Comparison of ENCODE assay signal across 1 cellular context in the genomic region with DNA sequence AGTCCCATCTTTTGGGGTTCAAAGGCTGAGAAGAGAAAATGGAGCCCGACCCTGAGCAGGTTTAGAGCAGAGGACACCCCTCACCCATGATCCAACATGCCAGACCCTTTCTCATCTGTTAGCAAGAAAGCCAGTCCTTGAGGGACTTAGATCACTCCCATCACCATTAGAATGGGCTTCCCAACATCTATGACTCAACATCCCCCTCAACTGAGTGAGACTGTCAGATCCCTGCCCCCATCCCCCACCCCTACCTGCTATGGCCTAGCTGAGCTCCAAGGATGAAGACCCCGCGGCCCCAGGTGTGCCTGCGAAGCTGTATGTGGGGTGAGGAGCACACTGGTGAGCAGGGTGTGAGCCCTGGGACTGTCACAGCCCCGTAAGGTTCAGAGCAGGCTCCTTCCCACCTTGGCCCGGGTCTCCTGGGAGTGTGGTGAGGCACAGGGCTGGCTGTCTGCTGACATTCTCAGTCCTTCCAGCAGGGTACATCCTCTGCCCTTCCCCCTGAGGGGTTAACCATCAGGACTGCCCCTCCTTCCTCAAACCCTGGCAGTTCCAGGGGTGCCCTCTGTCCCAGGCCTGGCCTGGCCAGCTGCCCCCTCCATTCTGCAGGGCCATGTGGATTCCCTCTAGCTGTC.
TF ChIP-seq lines count a peak whose summit lies in the region.

No MANE protein-coding gene starts in this region.

TF ChIP-seq in GM23338, 12 proteins besides CTCF, POLR2A, EP300 and RAD21:
- TF ChIP-seq STAT1 (IDR thresholded peaks at IDR 0.05; ENCODE audit: unreplicated experiment) (no peak), JUNB (IDR thresholded peaks at IDR 0.05; ENCODE audit: unreplicated experiment) (no peak), EZH2 (IDR thresholded peaks at IDR 0.05; ENCODE audit: low read depth, unreplicated experiment) (no peak), ZNF114 (CRISPR knock-in tag; IDR thresholded peaks at IDR 0.05) (no peak), POLR2AphosphoS5 (IDR thresholded peaks at IDR 0.05; ENCODE audit: low read depth) (no peak), EZH2phosphoT487 (IDR thresholded peaks at IDR 0.05; ENCODE audit: unreplicated experiment) (no peak), NANOG (IDR thresholded peaks at IDR 0.05; ENCODE audit: borderline replicate concordance) (no peak)
- TF ChIP-seq, protein P1, sequence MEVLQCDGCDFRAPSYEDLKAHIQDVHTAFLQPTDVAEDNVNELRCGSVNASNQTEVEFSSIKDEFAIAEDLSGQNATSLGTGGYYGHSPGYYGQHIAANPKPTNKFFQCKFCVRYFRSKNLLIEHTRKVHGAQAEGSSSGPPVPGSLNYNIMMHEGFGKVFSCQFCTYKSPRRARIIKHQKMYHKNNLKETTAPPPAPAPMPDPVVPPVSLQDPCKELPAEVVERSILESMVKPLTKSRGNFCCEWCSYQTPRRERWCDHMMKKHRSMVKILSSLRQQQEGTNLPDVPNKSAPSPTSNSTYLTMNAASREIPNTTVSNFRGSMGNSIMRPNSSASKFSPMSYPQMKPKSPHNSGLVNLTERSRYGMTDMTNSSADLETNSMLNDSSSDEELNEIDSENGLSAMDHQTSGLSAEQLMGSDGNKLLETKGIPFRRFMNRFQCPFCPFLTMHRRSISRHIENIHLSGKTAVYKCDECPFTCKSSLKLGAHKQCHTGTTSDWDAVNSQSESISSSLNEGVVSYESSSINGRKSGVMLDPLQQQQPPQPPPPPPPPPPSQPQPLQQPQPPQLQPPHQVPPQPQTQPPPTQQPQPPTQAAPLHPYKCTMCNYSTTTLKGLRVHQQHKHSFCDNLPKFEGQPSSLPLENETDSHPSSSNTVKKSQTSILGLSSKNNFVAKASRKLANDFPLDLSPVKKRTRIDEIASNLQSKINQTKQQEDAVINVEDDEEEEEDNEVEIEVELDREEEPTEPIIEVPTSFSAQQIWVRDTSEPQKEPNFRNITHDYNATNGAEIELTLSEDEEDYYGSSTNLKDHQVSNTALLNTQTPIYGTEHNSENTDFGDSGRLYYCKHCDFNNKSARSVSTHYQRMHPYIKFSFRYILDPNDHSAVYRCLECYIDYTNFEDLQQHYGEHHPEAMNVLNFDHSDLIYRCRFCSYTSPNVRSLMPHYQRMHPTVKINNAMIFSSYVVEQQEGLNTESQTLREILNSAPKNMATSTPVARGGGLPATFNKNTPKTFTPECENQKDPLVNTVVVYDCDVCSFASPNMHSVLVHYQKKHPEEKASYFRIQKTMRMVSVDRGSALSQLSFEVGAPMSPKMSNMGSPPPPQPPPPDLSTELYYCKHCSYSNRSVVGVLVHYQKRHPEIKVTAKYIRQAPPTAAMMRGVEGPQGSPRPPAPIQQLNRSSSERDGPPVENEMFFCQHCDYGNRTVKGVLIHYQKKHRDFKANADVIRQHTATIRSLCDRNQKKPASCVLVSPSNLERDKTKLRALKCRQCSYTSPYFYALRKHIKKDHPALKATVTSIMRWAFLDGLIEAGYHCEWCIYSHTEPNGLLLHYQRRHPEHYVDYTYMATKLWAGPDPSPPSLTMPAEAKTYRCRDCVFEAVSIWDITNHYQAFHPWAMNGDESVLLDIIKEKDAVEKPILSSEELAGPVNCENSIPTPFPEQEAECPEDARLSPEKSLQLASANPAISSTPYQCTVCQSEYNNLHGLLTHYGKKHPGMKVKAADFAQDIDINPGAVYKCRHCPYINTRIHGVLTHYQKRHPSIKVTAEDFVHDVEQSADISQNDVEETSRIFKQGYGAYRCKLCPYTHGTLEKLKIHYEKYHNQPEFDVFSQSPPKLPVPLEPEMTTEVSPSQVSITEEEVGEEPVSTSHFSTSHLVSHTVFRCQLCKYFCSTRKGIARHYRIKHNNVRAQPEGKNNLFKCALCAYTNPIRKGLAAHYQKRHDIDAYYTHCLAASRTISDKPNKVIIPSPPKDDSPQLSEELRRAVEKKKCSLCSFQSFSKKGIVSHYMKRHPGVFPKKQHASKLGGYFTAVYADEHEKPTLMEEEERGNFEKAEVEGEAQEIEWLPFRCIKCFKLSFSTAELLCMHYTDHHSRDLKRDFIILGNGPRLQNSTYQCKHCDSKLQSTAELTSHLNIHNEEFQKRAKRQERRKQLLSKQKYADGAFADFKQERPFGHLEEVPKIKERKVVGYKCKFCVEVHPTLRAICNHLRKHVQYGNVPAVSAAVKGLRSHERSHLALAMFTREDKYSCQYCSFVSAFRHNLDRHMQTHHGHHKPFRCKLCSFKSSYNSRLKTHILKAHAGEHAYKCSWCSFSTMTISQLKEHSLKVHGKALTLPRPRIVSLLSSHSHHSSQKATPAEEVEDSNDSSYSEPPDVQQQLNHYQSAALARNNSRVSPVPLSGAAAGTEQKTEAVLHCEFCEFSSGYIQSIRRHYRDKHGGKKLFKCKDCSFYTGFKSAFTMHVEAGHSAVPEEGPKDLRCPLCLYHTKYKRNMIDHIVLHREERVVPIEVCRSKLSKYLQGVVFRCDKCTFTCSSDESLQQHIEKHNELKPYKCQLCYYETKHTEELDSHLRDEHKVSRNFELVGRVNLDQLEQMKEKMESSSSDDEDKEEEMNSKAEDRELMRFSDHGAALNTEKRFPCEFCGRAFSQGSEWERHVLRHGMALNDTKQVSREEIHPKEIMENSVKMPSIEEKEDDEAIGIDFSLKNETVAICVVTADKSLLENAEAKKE (CRISPR knock-in tag; IDR thresholded peaks at IDR 0.05), result no peak
- TF ChIP-seq, protein P2, sequence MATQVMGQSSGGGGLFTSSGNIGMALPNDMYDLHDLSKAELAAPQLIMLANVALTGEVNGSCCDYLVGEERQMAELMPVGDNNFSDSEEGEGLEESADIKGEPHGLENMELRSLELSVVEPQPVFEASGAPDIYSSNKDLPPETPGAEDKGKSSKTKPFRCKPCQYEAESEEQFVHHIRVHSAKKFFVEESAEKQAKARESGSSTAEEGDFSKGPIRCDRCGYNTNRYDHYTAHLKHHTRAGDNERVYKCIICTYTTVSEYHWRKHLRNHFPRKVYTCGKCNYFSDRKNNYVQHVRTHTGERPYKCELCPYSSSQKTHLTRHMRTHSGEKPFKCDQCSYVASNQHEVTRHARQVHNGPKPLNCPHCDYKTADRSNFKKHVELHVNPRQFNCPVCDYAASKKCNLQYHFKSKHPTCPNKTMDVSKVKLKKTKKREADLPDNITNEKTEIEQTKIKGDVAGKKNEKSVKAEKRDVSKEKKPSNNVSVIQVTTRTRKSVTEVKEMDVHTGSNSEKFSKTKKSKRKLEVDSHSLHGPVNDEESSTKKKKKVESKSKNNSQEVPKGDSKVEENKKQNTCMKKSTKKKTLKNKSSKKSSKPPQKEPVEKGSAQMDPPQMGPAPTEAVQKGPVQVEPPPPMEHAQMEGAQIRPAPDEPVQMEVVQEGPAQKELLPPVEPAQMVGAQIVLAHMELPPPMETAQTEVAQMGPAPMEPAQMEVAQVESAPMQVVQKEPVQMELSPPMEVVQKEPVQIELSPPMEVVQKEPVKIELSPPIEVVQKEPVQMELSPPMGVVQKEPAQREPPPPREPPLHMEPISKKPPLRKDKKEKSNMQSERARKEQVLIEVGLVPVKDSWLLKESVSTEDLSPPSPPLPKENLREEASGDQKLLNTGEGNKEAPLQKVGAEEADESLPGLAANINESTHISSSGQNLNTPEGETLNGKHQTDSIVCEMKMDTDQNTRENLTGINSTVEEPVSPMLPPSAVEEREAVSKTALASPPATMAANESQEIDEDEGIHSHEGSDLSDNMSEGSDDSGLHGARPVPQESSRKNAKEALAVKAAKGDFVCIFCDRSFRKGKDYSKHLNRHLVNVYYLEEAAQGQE (IDR thresholded peaks at IDR 0.05; ENCODE audit: unreplicated experiment), result no peak
